In genomic region chr3:147379651-147380050, GRCh38 we compare ENCODE assay signal across 24 cellular contexts. TPM values are rescaled to one million over a fixed set of nuclear protein-coding genes. Genes with fewer than 3 reads are reported as not detected.
"Had no signal": no experiment of that assay in that cellular context is flagged by ENCODE, and none has a peak within 500 bp of the region (broad histone marks: within the 10 kb centered on the region; RNA-seq: fewer than 3 reads in every experiment).

No MANE protein-coding gene starts in this region.

- H3K27ac ChIP-seq: RWPE1 had no signal

- DNase-seq: KBM-7, NCI-H1092, NCI-H1105 treated with DMSO at 0.1 percent for 48 hours, NCI-H1417 treated with DMSO at 0.1 percent for 48 hours, NCI-H146, NCI-H1694 treated with DMSO at 0.1 percent for 48 hours, NCI-H1930, NCI-H2081, NCI-H2107, NCI-H2171, NCI-H226, NCI-H446, NCI-H510A, NCI-H524 treated with DMSO at 0.1 percent for 48 hours, NCI-H69, NCI-H774, SHP77, SK-N-SH, SW 1271 had no signal

- H3K9me2 ChIP-seq: SK-N-SH had no signal

- FAIRE-seq: RCC 7860 had no signal

- H3K9me3 ChIP-seq: SK-N-SH had no signal

- H3K4me2 ChIP-seq: SK-N-SH had no signal

- H3K9ac ChIP-seq: SK-N-SH had no signal

RNA-seq across cellular contexts. Expression of gene ZIC4, which starts 26.7 kb away (rescaled TPM):
- total RNA-seq: HT-29, MCF 10A, SK-MEL-5 had no signal

RNA-seq across cellular contexts. Expression of gene ZIC1, which starts 29.5 kb away (rescaled TPM):
- total RNA-seq: HT-29, MCF 10A had no signal
